In genomic region chr1:203097001-203097400, GRCh38 we compare ENCODE assay signal across 20 cellular contexts. TPM values are rescaled to one million over a fixed set of nuclear protein-coding genes. Genes with fewer than 3 reads are reported as not detected.
A peak's percentile ranks its signal among the peaks of the same experiment; 100 is the strongest.
DNase-seq lines count a peak whose midpoint lies in the region; TF ChIP-seq lines count a peak whose summit lies in the region.
"Had no signal": no experiment of that assay in that cellular context is flagged by ENCODE, and none has a peak within 500 bp of the region (broad histone marks: within the 10 kb centered on the region; RNA-seq: fewer than 3 reads in every experiment).

No MANE protein-coding gene starts in this region.

- H3K27ac Mint-ChIP-seq in osteocyte (ENCODE audit: unreplicated experiment) = no peak overlapping the region
- H3K27ac Mint-ChIP-seq: B cell; CD4-positive, CD25-positive, alpha-beta regulatory T cell; CD8-positive, alpha-beta T cell had no signal

- H3K27ac ChIP-seq in WERI-Rb-1 = peak overlapping the region; percentile 46
- H3K27ac ChIP-seq: 22Rv1, BLaER1, C4-2B, GM23248 had no signal

- H3K4me3 Mint-ChIP-seq in osteocyte (ENCODE audit: unreplicated experiment) = no peak overlapping the region
- H3K4me3 Mint-ChIP-seq: B cell; CD4-positive, CD25-positive, alpha-beta regulatory T cell; CD8-positive, alpha-beta T cell had no signal

- DNase-seq in NCI-H82 (lab: John Stamatoyannopoulos, UW) = peak; percentile 51
- no peak for DNase-seq in NCI-H82 treated with DMSO at 0.1 percent for 48 hours (lab: John Stamatoyannopoulos, UW; ENCODE audit: unreplicated experiment)
- peak; percentile 18 for DNase-seq in WERI-Rb-1
- DNase-seq in lower leg skin (ENCODE audit: low spot score in 2 of 2) = peak; percentile 2 to 9
- DNase-seq in osteocyte (ENCODE audit: extremely low spot score, unreplicated experiment) = peak; percentile 38
- no peak for DNase-seq in activated CD4-positive, CD25-positive, alpha-beta regulatory T cell treated with anti-CD3 and anti-CD28 coated beads, Interleukin-2, amount 50 U/mL, for 72 hours
- no peak for DNase-seq in HK-2 (ENCODE audit: unreplicated experiment)
- DNase-seq: Caco-2; CD4-positive, CD25-positive, alpha-beta regulatory T cell; DMS153; DND-41; GM23248; H7; HCEC 1CT had no signal

- no peak for TF ChIP-seq POLR2A in lower leg skin (IDR thresholded peaks at IDR 0.05)

- H3K27me3 ChIP-seq in WERI-Rb-1 (ENCODE audit: insufficient read depth, low read depth, severe bottlenecking) = no peaks in the 10 kb centered on the region
- H3K27me3 ChIP-seq: BLaER1 had no signal

- no peaks in the 10 kb centered on the region for H3K36me3 Mint-ChIP-seq in osteocyte (ENCODE audit: unreplicated experiment)
- H3K36me3 Mint-ChIP-seq: CD4-positive, CD25-positive, alpha-beta regulatory T cell; CD8-positive, alpha-beta T cell had no signal

- WGBS in lower leg skin, 2 donors = 84% methylated on average over 1 of the region's 1 CpG

- H3K27me3 Mint-ChIP-seq in osteocyte (ENCODE audit: unreplicated experiment) = peaks cover 48% of the 10 kb centered on the region

- intact Hi-C loops in lower leg skin (cut with DNase I; ENCODE audit: low total_unique reads) = no loop called here

- peaks cover 20% of the 10 kb centered on the region for H3K9me3 Mint-ChIP-seq in osteocyte (ENCODE audit: unreplicated experiment)

- H3K4me1 Mint-ChIP-seq in osteocyte (ENCODE audit: unreplicated experiment) = no peaks in the 10 kb centered on the region
- H3K4me1 Mint-ChIP-seq: B cell; CD4-positive, CD25-positive, alpha-beta regulatory T cell had no signal

- H3K36me3 ChIP-seq in WERI-Rb-1 = no peaks in the 10 kb centered on the region
- H3K36me3 ChIP-seq: BLaER1 had no signal

- no peak for TF ChIP-seq CTCF in WERI-Rb-1 (IDR thresholded peaks at IDR 0.05; ENCODE audit: low read depth, low read length)
- no peak for TF ChIP-seq CTCF in lower leg skin (IDR thresholded peaks at IDR 0.05)
- no peak for TF ChIP-seq CTCF in osteocyte (IDR thresholded peaks at IDR 0.05)

- peaks cover 44% of the 10 kb centered on the region for H3K9me3 ChIP-seq in WERI-Rb-1 (ENCODE audit: severe bottlenecking)

- H3K4me3 ChIP-seq in WERI-Rb-1 (ENCODE audit: low read depth, low read length) (no peak overlapping the region), lower leg skin (ENCODE audit: low read depth, poor library complexity, severe bottlenecking) (no peak overlapping the region)
- H3K4me3 ChIP-seq: BLaER1, GM23248 had no signal

RNA-seq across cellular contexts. Expression of gene MYOG, which starts 11.2 kb away (rescaled TPM):
- total RNA-seq in lower leg skin (not detected), osteocyte (not detected in 2 replicates)
- total RNA-seq: B cell; Caco-2; CD4-positive, CD25-positive, alpha-beta regulatory T cell; CD8-positive, alpha-beta T cell; GM23248; H1; H7 had no signal

RNA-seq across cellular contexts. Expression of gene ADORA1, which starts 30.5 kb away (rescaled TPM):
- total RNA-seq in lower leg skin = 1 to 10 TPM; 1.8 to 7.7 (median 5.3) TPM
- total RNA-seq in osteocyte = 0.21 and 0.26 TPM in 2 replicates
- total RNA-seq: B cell; CD4-positive, CD25-positive, alpha-beta regulatory T cell; CD8-positive, alpha-beta T cell had no signal

Comparison
In these comparisons a context has a peak if more than half of its experiments do, and no peak if none do; other contexts are left out.
1. DNase-seq: peak in NCI-H82 (single experiment), WERI-Rb-1 (single experiment), lower leg skin (2 of 2) and osteocyte (single experiment); none in NCI-H82 treated with DMSO at 0.1 percent for 48 hours (single experiment), activated CD4-positive, CD25-positive, alpha-beta regulatory T cell treated with anti-CD3 and anti-CD28 coated beads, Interleukin-2, amount 50 U/mL, for 72 hours (single experiment) and HK-2 (single experiment).